26 cellular contexts compared by ENCODE assay signal in the genomic region with DNA sequence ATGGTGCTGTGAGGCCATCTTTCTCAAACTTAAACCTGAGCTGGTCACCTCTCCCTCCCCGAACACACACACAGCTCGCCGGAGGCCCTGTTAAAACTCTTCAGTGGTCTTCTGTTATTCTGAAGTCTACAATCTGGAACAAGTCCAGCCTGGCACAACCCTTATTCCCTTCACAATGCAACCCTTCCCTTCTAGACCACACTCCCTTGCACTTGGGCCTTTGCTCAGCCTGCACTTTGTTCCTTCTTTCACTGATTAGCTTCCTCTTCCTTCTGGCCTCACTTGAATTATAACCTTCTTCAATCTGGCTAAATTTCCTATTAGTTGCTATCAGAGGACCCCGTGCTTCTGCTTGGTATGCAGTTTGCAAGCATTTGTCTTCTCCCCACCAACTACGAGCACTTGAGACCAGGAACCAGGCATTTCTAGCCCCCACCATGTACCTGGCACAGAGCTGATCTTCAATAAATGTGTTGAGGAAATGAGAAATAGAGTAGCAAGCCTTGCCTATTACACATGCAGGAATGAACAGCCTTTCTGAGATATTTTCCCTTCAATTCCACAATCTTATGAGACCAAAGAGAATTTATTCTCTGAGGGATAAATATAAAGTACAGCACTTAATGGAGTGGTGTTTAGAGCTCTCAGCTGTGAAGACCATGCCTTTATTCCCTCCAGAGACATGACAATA.
"Had no signal": no experiment of that assay in that cellular context is flagged by ENCODE, and none has a peak within 500 bp of the region (broad histone marks: within the 10 kb centered on the region; RNA-seq: fewer than 3 reads in every experiment).

No MANE protein-coding gene starts in this region.

- H3K4me3 Mint-ChIP-seq: activated B cell treated with CpG ODN at 0.5 μM for 24 hours; activated CD4-positive, alpha-beta T cell treated with anti-CD3 and anti-CD28 coated beads for 36 hours; activated T-cell treated with anti-CD3 and anti-CD28 coated beads, Interleukin-2, amount 50 U/mL, for 24 hours; activated T-helper 17 cell treated with anti-CD3 and anti-CD28 coated beads, Interleukin-2, amount 50 U/mL, for 72 hours; central memory CD8-positive, alpha-beta T cell; natural killer cell treated with Interleukin-12 subunit alpha and Interleukin-12 subunit beta and Interleukin-15 and Interleukin-18, amount 100 ng/mL, for 72 hours; stimulated activated memory B cell treated with anti-CD40 and anti-IgM and Interleukin-4, amounts not matched to agents 10 μg/mL and 1 μg/mL and 100 μg/mL, for 72 hours had no signal

- H3K36me3 Mint-ChIP-seq: natural killer cell treated with Interleukin-12 subunit alpha and Interleukin-12 subunit beta and Interleukin-15 and Interleukin-18, amount 100 ng/mL, for 72 hours; stimulated activated memory B cell treated with anti-CD40 and anti-IgM and Interleukin-4, amounts not matched to agents 10 μg/mL and 1 μg/mL and 100 μg/mL, for 72 hours had no signal

- H3K9me3 ChIP-seq: adrenal gland, esophagus squamous epithelium, gastrocnemius medialis, thoracic aorta, upper lobe of right lung had no signal

- H3K27ac ChIP-seq: adrenal gland, dorsolateral prefrontal cortex, esophagus squamous epithelium, gastrocnemius medialis, parathyroid adenoma, thoracic aorta, upper lobe of right lung had no signal

- DNase-seq: activated B cell treated with CpG ODN at 0.5 μM for 24 hours; activated CD4-positive, alpha-beta T cell treated with anti-CD3 and anti-CD28 coated beads for 36 hours; activated CD4-positive, alpha-beta T cell treated with anti-CD3 and anti-CD28 coated beads, Interleukin-2, amount 50 U/mL, for 4 hours; activated CD8-positive, alpha-beta memory T cell treated with anti-CD3 and anti-CD28 coated beads for 24 hours; activated CD8-positive, alpha-beta memory T cell treated with anti-CD3 and anti-CD28 coated beads, Interleukin-2, amount 50 U/mL, for 4 hours; activated T-cell treated with anti-CD3 and anti-CD28 coated beads, Interleukin-2, amount 50 U/mL, for 24 hours; adrenal gland; dorsolateral prefrontal cortex; esophagus squamous epithelium; gastrocnemius medialis; hypothalamus; midbrain; stimulated activated CD4-positive, alpha-beta T cell treated with anti-CD3 and anti-CD28 coated beads, Interleukin-15, amount 100 ng/mL, for 24 hours; upper lobe of right lung had no signal

- H3K27me3 ChIP-seq: adrenal gland, dorsolateral prefrontal cortex, esophagus squamous epithelium, gastrocnemius medialis, upper lobe of right lung had no signal

- H3K27ac Mint-ChIP-seq: activated B cell treated with CpG ODN at 0.5 μM for 24 hours; activated CD4-positive, alpha-beta T cell treated with anti-CD3 and anti-CD28 coated beads for 36 hours; activated naive CD4-positive, alpha-beta T cell treated with anti-CD3 and anti-CD28 coated beads, Interleukin-2, amount 50 U/mL, for 72 hours; activated T-cell treated with anti-CD3 and anti-CD28 coated beads, Interleukin-2, amount 50 U/mL, for 24 hours; activated T-helper 17 cell treated with anti-CD3 and anti-CD28 coated beads, Interleukin-2, amount 50 U/mL, for 72 hours; natural killer cell treated with Interleukin-12 subunit alpha and Interleukin-12 subunit beta and Interleukin-15 and Interleukin-18, amount 100 ng/mL, for 72 hours; stimulated activated memory B cell treated with anti-CD40 and anti-IgM and Interleukin-4, amounts not matched to agents 10 μg/mL and 1 μg/mL and 100 μg/mL, for 72 hours had no signal

- ATAC-seq: activated CD4-positive, alpha-beta T cell treated with anti-CD3 and anti-CD28 coated beads for 36 hours; activated naive CD4-positive, alpha-beta T cell treated with anti-CD3 and anti-CD28 coated beads, Interleukin-2, amount 50 U/mL, for 72 hours; activated T-helper 17 cell treated with anti-CD3 and anti-CD28 coated beads, Interleukin-2, amount 50 U/mL, for 72 hours; gastrocnemius medialis; natural killer cell treated with Interleukin-12 subunit alpha and Interleukin-12 subunit beta and Interleukin-15 and Interleukin-18, amount 100 ng/mL, for 72 hours; sciatic nerve; stimulated activated memory B cell treated with anti-CD40 and anti-IgM and Interleukin-4, amounts not matched to agents 10 μg/mL and 1 μg/mL and 100 μg/mL, for 72 hours; upper lobe of right lung had no signal

- H3K4me1 ChIP-seq: adrenal gland, esophagus squamous epithelium, gastrocnemius medialis, parathyroid adenoma, upper lobe of right lung had no signal

- H3K27me3 Mint-ChIP-seq: central memory CD8-positive, alpha-beta T cell; stimulated activated memory B cell treated with anti-CD40 and anti-IgM and Interleukin-4, amounts not matched to agents 10 μg/mL and 1 μg/mL and 100 μg/mL, for 72 hours had no signal

- H3K36me3 ChIP-seq: adrenal gland, thoracic aorta had no signal

- H2AFZ ChIP-seq: parathyroid adenoma had no signal

- H3K4me1 Mint-ChIP-seq: activated B cell treated with CpG ODN at 0.5 μM for 24 hours; activated CD4-positive, alpha-beta T cell treated with anti-CD3 and anti-CD28 coated beads for 36 hours; activated T-helper 17 cell treated with anti-CD3 and anti-CD28 coated beads, Interleukin-2, amount 50 U/mL, for 72 hours; central memory CD8-positive, alpha-beta T cell; stimulated activated memory B cell treated with anti-CD40 and anti-IgM and Interleukin-4, amounts not matched to agents 10 μg/mL and 1 μg/mL and 100 μg/mL, for 72 hours had no signal

- H3K9ac ChIP-seq: parathyroid adenoma had no signal

- FAIRE-seq: astrocyte, colon, TTC549 had no signal

- H3K79me2 ChIP-seq: parathyroid adenoma had no signal

- H3K4me2 ChIP-seq: smooth muscle cell had no signal

- H3K4me3 ChIP-seq: adrenal gland, dorsolateral prefrontal cortex, esophagus squamous epithelium, gastrocnemius medialis, smooth muscle cell, thoracic aorta, upper lobe of right lung had no signal

- H3K9me3 Mint-ChIP-seq: activated B cell treated with CpG ODN at 0.5 μM for 24 hours; activated T-helper 17 cell treated with anti-CD3 and anti-CD28 coated beads, Interleukin-2, amount 50 U/mL, for 72 hours had no signal
